Comparison of ENCODE assay signal across 25 cellular contexts in the genomic region with DNA sequence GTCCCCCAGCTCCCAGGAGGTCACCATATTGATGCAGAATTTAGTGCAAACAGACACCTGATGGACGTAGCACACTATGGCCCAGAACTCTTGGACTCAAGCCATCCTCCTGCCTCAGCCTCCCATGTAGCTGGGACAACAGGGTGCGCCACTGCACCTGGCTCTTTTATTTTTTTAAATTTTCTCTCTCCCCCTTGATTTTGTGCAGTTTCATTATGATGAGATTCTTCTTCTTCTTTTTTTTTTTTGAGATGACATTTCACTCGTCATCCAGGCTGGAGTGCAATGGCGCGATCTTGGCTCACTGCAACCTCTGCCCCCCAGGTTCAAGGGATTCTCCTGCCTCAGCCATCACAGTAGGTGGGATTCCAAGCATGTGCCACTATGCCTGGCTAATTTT.
"Had no signal": no experiment of that assay in that cellular context is flagged by ENCODE, and none has a peak within 500 bp of the region (broad histone marks: within the 10 kb centered on the region; RNA-seq: fewer than 3 reads in every experiment).

No MANE protein-coding gene starts in this region.

- H3K27ac Mint-ChIP-seq: activated CD4-positive, alpha-beta T cell treated with anti-CD3 and anti-CD28 coated beads for 36 hours; activated CD8-positive, alpha-beta T cell treated with anti-CD3 and anti-CD28 coated beads for 36 hours; activated naive CD8-positive, alpha-beta T cell; activated T-helper 17 cell treated with anti-CD3 and anti-CD28 coated beads, Interleukin-2, amount 50 U/mL, for 72 hours had no signal

- ATAC-seq: activated CD4-positive, alpha-beta T cell treated with anti-CD3 and anti-CD28 coated beads for 36 hours; activated CD8-positive, alpha-beta T cell treated with anti-CD3 and anti-CD28 coated beads for 36 hours; activated T-cell treated with anti-CD3 and anti-CD28 coated beads, Interleukin-2, amount 50 U/mL, for 4 hours; activated T-helper 17 cell treated with anti-CD3 and anti-CD28 coated beads, Interleukin-2, amount 50 U/mL, for 72 hours; gastroesophageal sphincter; heart right ventricle had no signal

- H3K4me1 ChIP-seq: gastroesophageal sphincter had no signal

- H3K9me3 Mint-ChIP-seq: activated T-helper 17 cell treated with anti-CD3 and anti-CD28 coated beads, Interleukin-2, amount 50 U/mL, for 72 hours; central memory CD8-positive, alpha-beta T cell had no signal

- H3K27me3 ChIP-seq: brain microvascular endothelial cell, gastroesophageal sphincter, heart right ventricle had no signal

- DNase-seq: activated CD4-positive, alpha-beta T cell treated with anti-CD3 and anti-CD28 coated beads for 36 hours; activated CD4-positive, alpha-beta T cell treated with anti-CD3 and anti-CD28 coated beads, Interleukin-2, amount 50 U/mL, for 1 hour; activated CD4-positive, alpha-beta T cell treated with anti-CD3 and anti-CD28 coated beads, Interleukin-2, amount 50 U/mL, for 48 hours; activated CD4-positive, CD25-positive, alpha-beta regulatory T cell; activated CD4-positive, CD25-positive, alpha-beta regulatory T cell treated with anti-CD3 and anti-CD28 coated beads, Interleukin-2, amount 50 U/mL, for 72 hours; activated CD8-positive, alpha-beta memory T cell treated with anti-CD3 and anti-CD28 coated beads for 24 hours; activated CD8-positive, alpha-beta T cell treated with anti-CD3 and anti-CD28 coated beads for 36 hours; activated effector memory CD4-positive, alpha-beta T cell treated with Interleukin-2 at 50 U/mL for 16 hours; activated gamma-delta T cell treated with Interleukin-2 at 50 U/mL for 16 hours; activated naive CD4-positive, alpha-beta T cell treated with anti-CD3 and anti-CD28 coated beads, Interleukin-2, amount 50 U/mL, for 16 hours; activated naive CD4-positive, alpha-beta T cell treated with Interleukin-2 at 50 U/mL for 16 hours; activated T-cell treated with anti-CD3 and anti-CD28 coated beads, Interleukin-2, amount 50 U/mL, for 4 hours; amniotic stem cell; anterior cingulate cortex; brain microvascular endothelial cell; cortex of kidney; esophagus squamous epithelium; foreskin melanocyte; heart right ventricle; T-helper 2 cell had no signal

- H3K27ac ChIP-seq: brain microvascular endothelial cell, epithelial cell of prostate, esophagus squamous epithelium, gastroesophageal sphincter, heart right ventricle had no signal

- H3K36me3 ChIP-seq: brain microvascular endothelial cell, esophagus squamous epithelium, gastroesophageal sphincter, heart right ventricle had no signal

- H3K36me3 Mint-ChIP-seq: activated naive CD8-positive, alpha-beta T cell had no signal

- H3K4me3 Mint-ChIP-seq: activated CD4-positive, alpha-beta T cell treated with anti-CD3 and anti-CD28 coated beads for 36 hours; activated CD8-positive, alpha-beta T cell treated with anti-CD3 and anti-CD28 coated beads for 36 hours; activated naive CD8-positive, alpha-beta T cell; activated T-cell treated with anti-CD3 and anti-CD28 coated beads, Interleukin-2, amount 50 U/mL, for 4 hours; activated T-helper 17 cell treated with anti-CD3 and anti-CD28 coated beads, Interleukin-2, amount 50 U/mL, for 72 hours; central memory CD8-positive, alpha-beta T cell had no signal

- H3K27me3 Mint-ChIP-seq: activated CD4-positive, alpha-beta T cell treated with anti-CD3 and anti-CD28 coated beads for 36 hours; activated CD8-positive, alpha-beta T cell treated with anti-CD3 and anti-CD28 coated beads for 36 hours; activated naive CD8-positive, alpha-beta T cell; activated T-helper 17 cell treated with anti-CD3 and anti-CD28 coated beads, Interleukin-2, amount 50 U/mL, for 72 hours; central memory CD8-positive, alpha-beta T cell had no signal

- H3K4me3 ChIP-seq: esophagus squamous epithelium, gastroesophageal sphincter, heart right ventricle had no signal
